Comparison of ENCODE assay signal across 8 cellular contexts in genomic region chr10:114825513-114826253, GRCh38. TPM values are rescaled to one million over a fixed set of nuclear protein-coding genes. Genes with fewer than 3 reads are reported as not detected.
DNase-seq lines count a peak whose midpoint lies in the region; ATAC-seq and TF ChIP-seq lines count a peak whose summit lies in the region.

No MANE protein-coding gene starts in this region.

- H3K36me3 Mint-ChIP-seq in activated T-cell treated with anti-CD3 and anti-CD28 coated beads, Interleukin-2, amount 50 U/mL, for 4 hours (ENCODE audit: insufficient read depth), result peaks cover 5% of the 10 kb centered on the region
- H3K36me3 Mint-ChIP-seq in T-helper 17 cell (ENCODE audit: low read depth) (peaks cover 2% of the 10 kb centered on the region), neural progenitor cell (peaks cover 18% of the 10 kb centered on the region)

- H3K9ac ChIP-seq in neural progenitor cell, result no peak overlapping the region

- peaks cover 9% of the 10 kb centered on the region for H3K36me3 ChIP-seq in mesodermal cell (ENCODE audit: control insufficient read depth, insufficient read depth, low read length)
- H3K36me3 ChIP-seq in neural progenitor cell, result peaks cover 4% of the 10 kb centered on the region

- H3K27ac Mint-ChIP-seq in T-helper 17 cell (peak overlapping the region; percentile 71), neural progenitor cell (no peak overlapping the region)

- no peaks in the 10 kb centered on the region for H3K27me3 Mint-ChIP-seq in activated T-cell treated with anti-CD3 and anti-CD28 coated beads, Interleukin-2, amount 50 U/mL, for 4 hours (ENCODE audit: low read depth)
- no peaks in the 10 kb centered on the region for H3K27me3 Mint-ChIP-seq in T-helper 17 cell
- H3K27me3 Mint-ChIP-seq in neural progenitor cell (ENCODE audit: insufficient read depth, low read depth), result peaks cover 2% of the 10 kb centered on the region

- H3K4me3 ChIP-seq in mesodermal cell (ENCODE audit: extremely low read depth, insufficient read depth, low read length, poor library complexity, severe bottlenecking) (no peak overlapping the region), neural progenitor cell (no peak overlapping the region)

- TF ChIP-seq CTCF in neural progenitor cell (IDR thresholded peaks at IDR 0.05), result no peak

- peak; percentile 10 to 22 for ATAC-seq in activated T-cell treated with anti-CD3 and anti-CD28 coated beads, Interleukin-2, amount 50 U/mL, for 4 hours
- ATAC-seq in HG02763 (IDR thresholded peaks at IDR 0.05; ENCODE audit: unreplicated experiment) (peak; percentile 36), T-helper 17 cell (no peak)

- H3K4me2 ChIP-seq in neural progenitor cell, result no peak overlapping the region

- peaks cover 62% of the 10 kb centered on the region for H3K4me1 Mint-ChIP-seq in activated T-cell treated with anti-CD3 and anti-CD28 coated beads, Interleukin-2, amount 50 U/mL, for 4 hours (ENCODE audit: low read depth)
- H3K4me1 Mint-ChIP-seq in T-helper 17 cell, result peaks cover 38% of the 10 kb centered on the region
- peaks cover 20% of the 10 kb centered on the region for H3K4me1 Mint-ChIP-seq in neural progenitor cell

- H4K20me1 ChIP-seq in neural progenitor cell (ENCODE audit: low read depth), result peaks cover 35% of the 10 kb centered on the region

- H3K9me3 ChIP-seq in T-helper 17 cell (ENCODE audit: control insufficient read depth, low read length, poor library complexity, severe bottlenecking), result no peaks in the 10 kb centered on the region
- H3K9me3 ChIP-seq in mesodermal cell (ENCODE audit: control insufficient read depth, low read length), result no peaks in the 10 kb centered on the region
- H3K9me3 ChIP-seq in neural progenitor cell (ENCODE audit: low read depth), result no peaks in the 10 kb centered on the region

- WGBS in mesodermal cell (ENCODE audit: insufficient coverage in 2 of 2), 2 experiments, result no CpG with 5 or more reads among the region's 4 CpGs

- intact Hi-C loops in posterior cingulate gyrus (cut with DNase I), result no loop called here

- peak overlapping the region; percentile 16 for H3K4me3 Mint-ChIP-seq in activated T-cell treated with anti-CD3 and anti-CD28 coated beads, Interleukin-2, amount 50 U/mL, for 4 hours
- H3K4me3 Mint-ChIP-seq in T-helper 17 cell (peak overlapping the region; percentile 47), neural progenitor cell (no peak overlapping the region)

- H2AFZ ChIP-seq in neural progenitor cell (replicated peaks), result no peak overlapping the region

- H3K27ac ChIP-seq in mesodermal cell (ENCODE audit: low read depth, low read length, severe bottlenecking) (peak overlapping the region; percentile 13), neural progenitor cell (no peak overlapping the region)

- no peaks in the 10 kb centered on the region for H3K9me3 Mint-ChIP-seq in activated T-cell treated with anti-CD3 and anti-CD28 coated beads, Interleukin-2, amount 50 U/mL, for 4 hours
- H3K9me3 Mint-ChIP-seq in neural progenitor cell, result peaks cover 9% of the 10 kb centered on the region

- H3F3A ChIP-seq in neural progenitor cell (ENCODE audit: low read depth), result peaks cover 13% of the 10 kb centered on the region

- H3K79me2 ChIP-seq in neural progenitor cell (ENCODE audit: low read depth), result peaks cover 60% of the 10 kb centered on the region

- peaks cover 8% of the 10 kb centered on the region for H3K4me1 ChIP-seq in mesodermal cell (ENCODE audit: control insufficient read depth, insufficient read depth, low read length, poor library complexity, severe bottlenecking)
- peaks cover 4% of the 10 kb centered on the region for H3K4me1 ChIP-seq in neural progenitor cell

- no peaks in the 10 kb centered on the region for H3K27me3 ChIP-seq in neural progenitor cell

- no peak for DNase-seq in activated T-cell treated with anti-CD3 and anti-CD28 coated beads, Interleukin-2, amount 50 U/mL, for 4 hours
- DNase-seq in activated T-cell treated with anti-CD3 and anti-CD28 coated beads, Interleukin-2, amount 50 U/mL, for 48 hours, result no peak
- DNase-seq in T-helper 17 cell (no peak), neural progenitor cell (ENCODE audit: low spot score) (no peak), germinal center (ENCODE audit: low spot score) (no peak), posterior cingulate gyrus (no peak)

RNA-seq across cellular contexts. Expression of gene FHIP2A, which starts 4.1 kb away (rescaled TPM):
- 10 to 100 TPM; 13.6 to 26.8 (median 14.8) TPM for total RNA-seq in activated T-cell treated with anti-CD3 and anti-CD28 coated beads, Interleukin-2, amount 50 U/mL, for 4 hours
- 10 to 100 TPM; 35.4 to 65.3 TPM for total RNA-seq in T-helper 17 cell
- polyA plus RNA-seq in mesodermal cell (2013, experiment 1 of 2), result 16.3 TPM
- 15.6 TPM for polyA plus RNA-seq in mesodermal cell (2013, experiment 2 of 2)
- total RNA-seq in neural progenitor cell (ENCODE audit: low replicate concordance), result 24.1 and 28.2 TPM in 2 replicates
